8 cellular contexts compared by ENCODE assay signal in genomic region chr10:80203835-80204148, GRCh38. TPM values are rescaled to one million over a fixed set of nuclear protein-coding genes. Genes with fewer than 3 reads are reported as not detected.
DNase-seq lines count a peak whose midpoint lies in the region; ATAC-seq and TF ChIP-seq lines count a peak whose summit lies in the region.

No MANE protein-coding gene starts in this region.

- H3K27me3 ChIP-seq in layer of hippocampus (ENCODE audit: control insufficient read depth, insufficient read depth, low read length): no peaks in the 10 kb centered on the region
- no peaks in the 10 kb centered on the region for H3K27me3 ChIP-seq in tibial nerve

- H3K27ac ChIP-seq in layer of hippocampus (ENCODE audit: low read depth, low read length) (peak overlapping the region; percentile 77), tibial nerve (peak overlapping the region in 3 of 4 donors; percentile 92 to 99 (median 98))

- H3K9me3 Mint-ChIP-seq in activated T-cell treated with anti-CD3 and anti-CD28 coated beads, Interleukin-2, amount 50 U/mL, for 72 hours: no peaks in the 10 kb centered on the region
- no peaks in the 10 kb centered on the region for H3K9me3 Mint-ChIP-seq in activated T-helper 2 cell treated with anti-CD3 and anti-CD28 coated beads, Interferon-gamma antibody, Interleukin-2, Interleukin-4, amounts not matched to agents 10 μg/mL and 5 μg/mL and 100 μg/mL, durations not matched to agents 14 hours and 24 hours and 36 hours

- TF ChIP-seq EP300 in tibial nerve (IDR thresholded peaks at IDR 0.05): no peak

- peak overlapping the region; percentile 82 for H3K27ac Mint-ChIP-seq in activated T-cell treated with anti-CD3 and anti-CD28 coated beads, Interleukin-2, amount 50 U/mL, for 72 hours
- H3K27ac Mint-ChIP-seq in activated T-helper 2 cell treated with anti-CD3 and anti-CD28 coated beads, Interferon-gamma antibody, Interleukin-2, Interleukin-4, amounts not matched to agents 10 μg/mL and 5 μg/mL and 100 μg/mL, durations not matched to agents 14 hours and 24 hours and 36 hours: peak overlapping the region; percentile 86

- H3K4me1 ChIP-seq in tibial nerve: peaks cover 0 to 88% (median 52%) of the 10 kb centered on the region in 4 donors

- H3K4me3 Mint-ChIP-seq in activated T-cell treated with anti-CD3 and anti-CD28 coated beads, Interleukin-2, amount 50 U/mL, for 72 hours: peak overlapping the region; percentile 85 to 87
- H3K4me3 Mint-ChIP-seq in activated T-helper 2 cell treated with anti-CD3 and anti-CD28 coated beads, Interferon-gamma antibody, Interleukin-2, Interleukin-4, amounts not matched to agents 10 μg/mL and 5 μg/mL and 100 μg/mL, durations not matched to agents 14 hours and 24 hours and 36 hours (ENCODE audit: low read depth): peak overlapping the region; percentile 97

- intact Hi-C loops in activated T-helper 2 cell treated with anti-CD3 and anti-CD28 coated beads, Interferon-gamma antibody, Interleukin-2, Interleukin-4, amounts not matched to agents 10 μg/mL and 5 μg/mL and 100 μg/mL, durations not matched to agents 14 hours and 24 hours and 36 hours (cut with micrococcal nuclease): loop anchor here (1.0 to 10.0 kb wide), 5 partner anchors 7 to 869 kb away; no protein-coding TSS in a partner anchor

- H3K36me3 ChIP-seq in tibial nerve: no peaks in the 10 kb centered on the region

- DNase-seq in activated T-cell treated with anti-CD3 and anti-CD28 coated beads, Interleukin-2, amount 50 U/mL, for 72 hours: no peak
- no peak for DNase-seq in activated T-cell treated with anti-CD3 and anti-CD28 coated beads for 4 hours
- no peak for DNase-seq in activated T-helper 2 cell treated with anti-CD3 and anti-CD28 coated beads, Interferon-gamma antibody, Interleukin-2, Interleukin-4, amounts not matched to agents 10 μg/mL and 5 μg/mL and 100 μg/mL, durations not matched to agents 14 hours and 24 hours and 36 hours (ENCODE audit: low spot score)
- no peak for DNase-seq in tibial nerve (ENCODE audit: low spot score in 2 of 2)
- no peak for DNase-seq in NCI-H2029 (lab: John Stamatoyannopoulos, UW)
- DNase-seq in HCEC 1CT: no peak
- no peak for DNase-seq in SW480 (ENCODE audit: low spot score)

- H3K4me3 ChIP-seq in tibial nerve: peak overlapping the region; percentile 6 to 90 (median 80)

- H3K4me1 Mint-ChIP-seq in activated T-cell treated with anti-CD3 and anti-CD28 coated beads, Interleukin-2, amount 50 U/mL, for 72 hours (ENCODE audit: low read depth): peaks cover 62% of the 10 kb centered on the region
- H3K4me1 Mint-ChIP-seq in activated T-helper 2 cell treated with anti-CD3 and anti-CD28 coated beads, Interferon-gamma antibody, Interleukin-2, Interleukin-4, amounts not matched to agents 10 μg/mL and 5 μg/mL and 100 μg/mL, durations not matched to agents 14 hours and 24 hours and 36 hours (ENCODE audit: low read depth): peaks cover 52% of the 10 kb centered on the region

- no peaks in the 10 kb centered on the region for H3K9me3 ChIP-seq in tibial nerve

- TF ChIP-seq POLR2A in tibial nerve (IDR thresholded peaks at IDR 0.05): no peak

- TF ChIP-seq CTCF in tibial nerve (IDR thresholded peaks at IDR 0.05): no peak

- H3K36me3 Mint-ChIP-seq in activated T-cell treated with anti-CD3 and anti-CD28 coated beads, Interleukin-2, amount 50 U/mL, for 72 hours (ENCODE audit: insufficient read depth in 2 of 2): peaks cover 2 to 7% of the 10 kb centered on the region in 2 donors
- H3K36me3 Mint-ChIP-seq in activated T-helper 2 cell treated with anti-CD3 and anti-CD28 coated beads, Interferon-gamma antibody, Interleukin-2, Interleukin-4, amounts not matched to agents 10 μg/mL and 5 μg/mL and 100 μg/mL, durations not matched to agents 14 hours and 24 hours and 36 hours (ENCODE audit: low read depth): peaks cover 32% of the 10 kb centered on the region

- ATAC-seq in activated T-cell treated with anti-CD3 and anti-CD28 coated beads, Interleukin-2, amount 50 U/mL, for 72 hours (replicated peaks in 1 of 2): no peak

- no peaks in the 10 kb centered on the region for H3K27me3 Mint-ChIP-seq in activated T-cell treated with anti-CD3 and anti-CD28 coated beads, Interleukin-2, amount 50 U/mL, for 72 hours (ENCODE audit: low read depth)
- H3K27me3 Mint-ChIP-seq in activated T-helper 2 cell treated with anti-CD3 and anti-CD28 coated beads, Interferon-gamma antibody, Interleukin-2, Interleukin-4, amounts not matched to agents 10 μg/mL and 5 μg/mL and 100 μg/mL, durations not matched to agents 14 hours and 24 hours and 36 hours (ENCODE audit: low read depth): no peaks in the 10 kb centered on the region

- 25 to 31% methylated on average over 2 of the region's 2 CpGs for WGBS in tibial nerve, 2 donors

RNA-seq across cellular contexts. Expression of gene ANXA11, which starts 1.5 kb away (rescaled TPM):
- total RNA-seq in activated T-cell treated with anti-CD3 and anti-CD28 coated beads, Interleukin-2, amount 50 U/mL, for 72 hours: 100 to 1,000 TPM; 207 to 229 TPM
- 251 and 264 TPM in 2 replicates for total RNA-seq in activated T-helper 2 cell treated with anti-CD3 and anti-CD28 coated beads, Interferon-gamma antibody, Interleukin-2, Interleukin-4, amounts not matched to agents 10 μg/mL and 5 μg/mL and 100 μg/mL, durations not matched to agents 14 hours and 24 hours and 36 hours
- total RNA-seq in tibial nerve: 100 to 1,000 TPM in 3 of 4 donors, 10 to 100 TPM in 1; 99.8 to 128 (median 113) TPM
